In the genomic region with DNA sequence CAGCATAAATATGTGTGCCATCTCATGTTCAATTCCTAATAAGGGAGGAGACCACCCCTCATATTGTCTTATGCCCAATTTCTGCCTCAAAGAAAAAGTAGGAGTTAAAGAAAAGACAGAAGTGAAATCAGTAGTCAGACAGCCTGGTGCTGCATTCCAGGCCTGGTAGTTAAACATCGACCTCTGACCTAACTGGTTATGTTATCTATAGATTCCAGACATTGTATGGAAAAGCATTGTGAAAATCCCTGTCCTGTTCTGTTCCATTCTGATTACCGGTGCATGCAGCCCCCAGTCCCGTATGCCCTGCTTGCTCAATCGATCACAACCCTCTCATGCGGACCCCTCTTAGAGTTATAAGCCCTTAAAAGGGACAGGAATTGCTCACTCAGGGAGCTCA, we compare ENCODE assay signal across 1 cellular context.
TF ChIP-seq lines count a peak whose summit lies in the region.
"Not testable (repeated sequence)": the region's sequence is repeated elsewhere in the genome, so short reads cannot be mapped to it uniquely, and the experiment has no call there.

No MANE protein-coding gene starts in this region.

TF ChIP-seq in K562, 482 proteins besides CTCF, POLR2A, EP300 and RAD21:
- TF ChIP-seq TAL1 (IDR thresholded peaks at IDR 0.05), result peak; percentile 63
- peak; percentile 67 for TF ChIP-seq CBFA2T3 (IDR thresholded peaks at IDR 0.05)
- peak; percentile 48 for TF ChIP-seq CBFA2T2 (conservative IDR thresholded peaks at IDR 0.05)
- peak; percentile 38; the same call in 1 of the 2 replicates for TF ChIP-seq ARID1B (IDR thresholded peaks at IDR 0.05)
- TF ChIP-seq NR2C1 (IDR thresholded peaks at IDR 0.05); TEAD4 (CRISPR knock-in tag; IDR thresholded peaks at IDR 0.05; ENCODE audit: borderline replicate concordance): not testable (repeated sequence)
- peak; percentile 56; the same call in 1 of the 2 replicates for TF ChIP-seq NR2C1 (tag; IDR thresholded peaks at IDR 0.05)
- TF ChIP-seq KDM1A (IDR thresholded peaks at IDR 0.05), result peak in 1 of 2 experiments; percentile 43; a peak in 1 of 4 replicates
- peak; percentile 30; the same call in 1 of the 2 replicates for TF ChIP-seq TEAD4 (IDR thresholded peaks at IDR 0.05; ENCODE audit: low read length)
- TF ChIP-seq TCF3 (CRISPR knock-in tag; IDR thresholded peaks at IDR 0.05), result peak; percentile 37; the same call in 1 of the 2 replicates
